ENCODE assay signal across 8 cellular contexts in genomic region chr1:66925944-66926343, GRCh38. TPM values are rescaled to one million over a fixed set of nuclear protein-coding genes. Genes with fewer than 3 reads are reported as not detected.
DNase-seq lines count a peak whose midpoint lies in the region; ATAC-seq and TF ChIP-seq lines count a peak whose summit lies in the region.

No MANE protein-coding gene starts in this region.

- no peaks in the 10 kb centered on the region for H3K9me3 ChIP-seq in mononuclear cell (ENCODE audit: low read depth, low read length)

- DNase-seq in GM06990 (ENCODE audit: extremely low read depth, insufficient read length) (no peak), NCI-H446 treated with DMSO at 0.1 percent for 48 hours (lab: John Stamatoyannopoulos, UW) (peak; percentile 19), caudate nucleus (lab: John Stamatoyannopoulos, UW) (peak in 5 of 61 donors; percentile 2 to 32 (median 10)), kidney glomerular epithelial cell (lab: John Stamatoyannopoulos, UW) (no peak), NCI-H1930 (lab: John Stamatoyannopoulos, UW) (no peak)

- no peaks in the 10 kb centered on the region for H3K36me3 ChIP-seq in GM06990 (ENCODE audit: control insufficient read depth, insufficient read depth, low read length)

- H3K4me3 ChIP-seq in GM06990 (replicated peaks; ENCODE audit: low read depth, low read length), result peak overlapping the region; percentile 90
- peak overlapping the region; percentile 86 for H3K4me3 ChIP-seq in mononuclear cell (ENCODE audit: low read length)

- TF ChIP-seq CTCF in GM06990 (IDR thresholded peaks at IDR 0.05; ENCODE audit: insufficient read depth, low read length, poor library complexity, severe bottlenecking), result no peak

- H3K27me3 ChIP-seq in GM06990 (replicated peaks; ENCODE audit: control insufficient read depth, insufficient read depth, low read length) (no peaks in the 10 kb centered on the region), mononuclear cell (ENCODE audit: insufficient read depth, low read length) (no peaks in the 10 kb centered on the region)

- ATAC-seq in HG02798 (IDR thresholded peaks at IDR 0.05; ENCODE audit: poor library complexity, unreplicated experiment), result no peak
- ATAC-seq in HG03439 (IDR thresholded peaks at IDR 0.05; ENCODE audit: unreplicated experiment), result no peak

- H3K27ac ChIP-seq in caudate nucleus (ENCODE audit: low read depth, low read length), result peak overlapping the region; percentile 95

- H3K4me1 ChIP-seq in mononuclear cell (ENCODE audit: insufficient read depth, low read length), result peaks cover 26% of the 10 kb centered on the region

RNA-seq across cellular contexts. Expression of gene MIER1, which starts 1.2 kb away (rescaled TPM):
- total RNA-seq in mononuclear cell, result 120 TPM

RNA-seq across cellular contexts. Expression of gene DNAI4, which starts 1.3 kb away (rescaled TPM):
- total RNA-seq in mononuclear cell, result 8.2 TPM
